Comparison of ENCODE assay signal across 1 cellular context in genomic region chr9:70260007-70260443, GRCh38.
TF ChIP-seq lines count a peak whose summit lies in the region.

No MANE protein-coding gene starts in this region.

TF ChIP-seq in endothelial cell of umbilical vein, 7 proteins besides CTCF, POLR2A, EP300 and RAD21:
- no peak for TF ChIP-seq FOS (IDR thresholded peaks at IDR 0.05; ENCODE audit: borderline replicate concordance, insufficient read depth, low read length)
- TF ChIP-seq POLR2AphosphoS5 (IDR thresholded peaks at IDR 0.05; ENCODE audit: insufficient read depth, low read depth, low read length), result no peak
- no peak for TF ChIP-seq MAX (IDR thresholded peaks at IDR 0.05; ENCODE audit: insufficient read depth, insufficient read length)
- no peak for TF ChIP-seq EZH2 (IDR thresholded peaks at IDR 0.05; ENCODE audit: borderline replicate concordance, low read depth, low read length, severe bottlenecking)
- TF ChIP-seq MYC (IDR thresholded peaks at IDR 0.05; ENCODE audit: low read depth, low read length), result no peak
- no peak for TF ChIP-seq GATA2 (IDR thresholded peaks at IDR 0.05; ENCODE audit: insufficient read depth, insufficient read length, low read depth, low read length)
- no peak for TF ChIP-seq JUN (IDR thresholded peaks at IDR 0.05; ENCODE audit: borderline replicate concordance, insufficient read depth, insufficient read length, low read depth)
